In the genomic region with DNA sequence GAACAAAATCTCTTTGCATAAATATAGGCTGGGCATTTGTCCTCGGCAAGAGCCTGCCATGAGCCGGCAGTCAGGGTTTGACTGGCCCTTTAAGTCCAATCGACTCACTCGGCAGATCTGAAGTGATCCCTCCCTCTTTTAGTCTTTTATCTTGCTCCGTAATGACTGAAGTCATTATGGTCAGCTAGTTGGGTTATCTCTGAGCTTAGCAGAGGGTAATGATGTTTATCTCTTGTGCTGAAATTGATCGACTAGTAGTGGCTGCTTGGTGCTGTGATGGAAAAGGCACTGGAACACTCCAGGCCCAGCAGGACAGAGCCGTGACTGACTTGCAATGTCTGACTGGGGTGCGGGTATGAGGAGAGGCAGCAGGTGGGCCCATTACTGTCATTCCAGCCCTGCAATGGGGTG, we compare ENCODE assay signal across 1 cellular context.
TF ChIP-seq lines count a peak whose summit lies in the region.

No MANE protein-coding gene starts in this region.

TF ChIP-seq in HepG2, 621 proteins besides CTCF, POLR2A, EP300 and RAD21 (continued from another document and continues in another):
- TF ChIP-seq ZNF609 (CRISPR knock-in tag; IDR thresholded peaks at IDR 0.05; ENCODE audit: borderline replicate concordance) (no peak), HMGA1 (CRISPR knock-in tag; conservative IDR thresholded peaks at IDR 0.05) (no peak), KLF16 (CRISPR knock-in tag; IDR thresholded peaks at IDR 0.05) (0 out of 4 replicates have a peak, but pooled peaks of 1 of the 2 experiments have one; percentile 52), SAP130 (CRISPR knock-in tag; IDR thresholded peaks at IDR 0.05; ENCODE audit: low read depth) (peak; percentile 56; the same call in 1 of the 2 replicates), TMF1 (CRISPR knock-in tag; IDR thresholded peaks at IDR 0.05; ENCODE audit: low read depth) (0 out of 2 replicates have a peak, but pooled peaks have one; percentile 47), RXRB (CRISPR knock-in tag; IDR thresholded peaks at IDR 0.05; ENCODE audit: borderline replicate concordance) (peak; percentile 48; the same call in 1 of the 2 replicates), SCMH1 (CRISPR knock-in tag; IDR thresholded peaks at IDR 0.05; ENCODE audit: borderline replicate concordance) (no peak), ZNF234 (CRISPR knock-in tag; conservative IDR thresholded peaks at IDR 0.05) (no peak), SMAD1 (CRISPR knock-in tag; IDR thresholded peaks at IDR 0.05; ENCODE audit: borderline replicate concordance, low read depth) (no peak), ZNF296 (CRISPR knock-in tag; conservative IDR thresholded peaks at IDR 0.05) (no peak), SOX6 (IDR thresholded peaks at IDR 0.05) (no peak), SOX6 (CRISPR knock-in tag; IDR thresholded peaks at IDR 0.05) (peak; percentile 57), E2F2 (CRISPR knock-in tag; IDR thresholded peaks at IDR 0.05; ENCODE audit: borderline replicate concordance) (no peak), ZNF224 (CRISPR knock-in tag; IDR thresholded peaks at IDR 0.05) (no peak), ZFP41 (CRISPR knock-in tag; IDR thresholded peaks at IDR 0.05; ENCODE audit: borderline replicate concordance) (no peak), RARA (CRISPR knock-in tag; IDR thresholded peaks at IDR 0.05) (0 out of 2 replicates have a peak, but pooled peaks have one; percentile 18), ZNF451 (CRISPR knock-in tag; IDR thresholded peaks at IDR 0.05) (no peak), SP1 (IDR thresholded peaks at IDR 0.05) (no peak), SP1 (CRISPR knock-in tag; IDR thresholded peaks at IDR 0.05) (peak; percentile 54; the same call in 1 of the 2 replicates), SIX4 (CRISPR knock-in tag; IDR thresholded peaks at IDR 0.05) (no peak), GABPB1 (CRISPR knock-in tag; IDR thresholded peaks at IDR 0.05) (no peak), ZBTB2 (CRISPR knock-in tag; IDR thresholded peaks at IDR 0.05; ENCODE audit: low read depth) (no peak), XRCC5 (optimal IDR thresholded peaks at IDR 0.05; ENCODE audit: low read length) (no peak), ZNF329 (CRISPR knock-in tag; IDR thresholded peaks at IDR 0.05; ENCODE audit: low read depth) (no peak), ZNF292 (CRISPR knock-in tag; IDR thresholded peaks at IDR 0.05; ENCODE audit: borderline replicate concordance, low read depth) (no peak), ZNF331 (CRISPR knock-in tag; IDR thresholded peaks at IDR 0.05) (peak; percentile 58), ZNF430 (CRISPR knock-in tag; IDR thresholded peaks at IDR 0.05) (no peak), NFE2L1 (CRISPR knock-in tag; IDR thresholded peaks at IDR 0.05; ENCODE audit: borderline replicate concordance) (no peak), ZNF720 (CRISPR knock-in tag; IDR thresholded peaks at IDR 0.05) (no peak), CCAR2 (optimal IDR thresholded peaks at IDR 0.05; ENCODE audit: low read depth, low read length) (no peak), MED13 (CRISPR knock-in tag; IDR thresholded peaks at IDR 0.05) (no peak), ATM (IDR thresholded peaks at IDR 0.05; ENCODE audit: borderline replicate concordance) (no peak), ZNF142 (CRISPR knock-in tag; IDR thresholded peaks at IDR 0.05) (no peak), ZSCAN9 (CRISPR knock-in tag; IDR thresholded peaks at IDR 0.05; ENCODE audit: borderline replicate concordance) (no peak), NFE2 (CRISPR knock-in tag; IDR thresholded peaks at IDR 0.05) (no peak)
- TF ChIP-seq, protein P1, sequence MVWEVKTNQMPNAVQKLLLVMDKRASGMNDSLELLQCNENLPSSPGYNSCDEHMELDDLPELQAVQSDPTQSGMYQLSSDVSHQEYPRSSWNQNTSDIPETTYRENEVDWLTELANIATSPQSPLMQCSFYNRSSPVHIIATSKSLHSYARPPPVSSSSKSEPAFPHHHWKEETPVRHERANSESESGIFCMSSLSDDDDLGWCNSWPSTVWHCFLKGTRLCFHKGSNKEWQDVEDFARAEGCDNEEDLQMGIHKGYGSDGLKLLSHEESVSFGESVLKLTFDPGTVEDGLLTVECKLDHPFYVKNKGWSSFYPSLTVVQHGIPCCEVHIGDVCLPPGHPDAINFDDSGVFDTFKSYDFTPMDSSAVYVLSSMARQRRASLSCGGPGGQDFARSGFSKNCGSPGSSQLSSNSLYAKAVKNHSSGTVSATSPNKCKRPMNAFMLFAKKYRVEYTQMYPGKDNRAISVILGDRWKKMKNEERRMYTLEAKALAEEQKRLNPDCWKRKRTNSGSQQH (CRISPR knock-in tag; IDR thresholded peaks at IDR 0.05; ENCODE audit: low read depth): 0 out of 2 replicates have a peak, but pooled peaks have one; percentile 20
- TF ChIP-seq, protein P2, sequence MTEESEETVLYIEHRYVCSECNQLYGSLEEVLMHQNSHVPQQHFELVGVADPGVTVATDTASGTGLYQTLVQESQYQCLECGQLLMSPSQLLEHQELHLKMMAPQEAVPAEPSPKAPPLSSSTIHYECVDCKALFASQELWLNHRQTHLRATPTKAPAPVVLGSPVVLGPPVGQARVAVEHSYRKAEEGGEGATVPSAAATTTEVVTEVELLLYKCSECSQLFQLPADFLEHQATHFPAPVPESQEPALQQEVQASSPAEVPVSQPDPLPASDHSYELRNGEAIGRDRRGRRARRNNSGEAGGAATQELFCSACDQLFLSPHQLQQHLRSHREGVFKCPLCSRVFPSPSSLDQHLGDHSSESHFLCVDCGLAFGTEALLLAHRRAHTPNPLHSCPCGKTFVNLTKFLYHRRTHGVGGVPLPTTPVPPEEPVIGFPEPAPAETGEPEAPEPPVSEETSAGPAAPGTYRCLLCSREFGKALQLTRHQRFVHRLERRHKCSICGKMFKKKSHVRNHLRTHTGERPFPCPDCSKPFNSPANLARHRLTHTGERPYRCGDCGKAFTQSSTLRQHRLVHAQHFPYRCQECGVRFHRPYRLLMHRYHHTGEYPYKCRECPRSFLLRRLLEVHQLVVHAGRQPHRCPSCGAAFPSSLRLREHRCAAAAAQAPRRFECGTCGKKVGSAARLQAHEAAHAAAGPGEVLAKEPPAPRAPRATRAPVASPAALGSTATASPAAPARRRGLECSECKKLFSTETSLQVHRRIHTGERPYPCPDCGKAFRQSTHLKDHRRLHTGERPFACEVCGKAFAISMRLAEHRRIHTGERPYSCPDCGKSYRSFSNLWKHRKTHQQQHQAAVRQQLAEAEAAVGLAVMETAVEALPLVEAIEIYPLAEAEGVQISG (CRISPR knock-in tag; IDR thresholded peaks at IDR 0.05): no peak
- TF ChIP-seq, protein P3, sequence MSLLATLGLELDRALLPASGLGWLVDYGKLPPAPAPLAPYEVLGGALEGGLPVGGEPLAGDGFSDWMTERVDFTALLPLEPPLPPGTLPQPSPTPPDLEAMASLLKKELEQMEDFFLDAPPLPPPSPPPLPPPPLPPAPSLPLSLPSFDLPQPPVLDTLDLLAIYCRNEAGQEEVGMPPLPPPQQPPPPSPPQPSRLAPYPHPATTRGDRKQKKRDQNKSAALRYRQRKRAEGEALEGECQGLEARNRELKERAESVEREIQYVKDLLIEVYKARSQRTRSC (CRISPR knock-in tag; IDR thresholded peaks at IDR 0.05; ENCODE audit: low read depth): no peak
- TF ChIP-seq, protein P4, sequence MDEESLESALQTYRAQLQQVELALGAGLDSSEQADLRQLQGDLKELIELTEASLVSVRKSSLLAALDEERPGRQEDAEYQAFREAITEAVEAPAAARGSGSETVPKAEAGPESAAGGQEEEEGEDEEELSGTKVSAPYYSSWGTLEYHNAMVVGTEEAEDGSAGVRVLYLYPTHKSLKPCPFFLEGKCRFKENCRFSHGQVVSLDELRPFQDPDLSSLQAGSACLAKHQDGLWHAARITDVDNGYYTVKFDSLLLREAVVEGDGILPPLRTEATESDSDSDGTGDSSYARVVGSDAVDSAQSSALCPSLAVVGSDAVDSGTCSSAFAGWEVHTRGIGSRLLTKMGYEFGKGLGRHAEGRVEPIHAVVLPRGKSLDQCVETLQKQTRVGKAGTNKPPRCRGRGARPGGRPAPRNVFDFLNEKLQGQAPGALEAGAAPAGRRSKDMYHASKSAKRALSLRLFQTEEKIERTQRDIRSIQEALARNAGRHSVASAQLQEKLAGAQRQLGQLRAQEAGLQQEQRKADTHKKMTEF (CRISPR knock-in tag; IDR thresholded peaks at IDR 0.05): peak; percentile 48; the same call in 1 of the 2 replicates
